Comparison of ENCODE assay signal across 1 cellular context in the genomic region with DNA sequence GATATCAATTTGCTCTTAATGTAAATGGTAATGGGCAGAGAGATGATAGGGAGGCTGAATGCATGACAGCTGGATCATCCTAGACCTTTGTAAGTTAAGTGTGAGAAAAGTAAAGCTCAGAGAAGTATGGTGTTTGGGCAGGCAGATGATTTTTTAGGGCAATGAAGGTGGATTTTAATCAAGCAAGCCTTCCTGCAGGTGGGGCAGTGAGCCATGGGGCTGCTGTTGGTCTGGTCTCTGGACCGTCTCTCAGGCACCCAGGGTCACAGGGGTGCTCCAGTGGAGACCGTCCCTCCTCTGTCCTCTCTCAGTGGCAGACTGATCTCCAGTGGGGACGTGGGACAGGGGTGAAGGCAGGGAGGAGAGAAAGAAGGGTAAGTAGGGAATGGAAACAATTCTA.
TF ChIP-seq lines count a peak whose summit lies in the region.

No MANE protein-coding gene starts in this region.

TF ChIP-seq in liver, 16 proteins besides CTCF, POLR2A, EP300 and RAD21 (continued from another document):
- TF ChIP-seq REST (IDR thresholded peaks at IDR 0.05) (no peak), NR2F2 (IDR thresholded peaks at IDR 0.05) (no peak), GABPA (IDR thresholded peaks at IDR 0.05 in 1 of 2, conservative IDR thresholded peaks at IDR 0.05 in 1 of 2) (no peak), JUND (IDR thresholded peaks at IDR 0.05) (no peak), EGR1 (IDR thresholded peaks at IDR 0.05; ENCODE audit: low read depth in 2 of 2) (no peak), YY1 (IDR thresholded peaks at IDR 0.05) (no peak)
- TF ChIP-seq, protein P1, sequence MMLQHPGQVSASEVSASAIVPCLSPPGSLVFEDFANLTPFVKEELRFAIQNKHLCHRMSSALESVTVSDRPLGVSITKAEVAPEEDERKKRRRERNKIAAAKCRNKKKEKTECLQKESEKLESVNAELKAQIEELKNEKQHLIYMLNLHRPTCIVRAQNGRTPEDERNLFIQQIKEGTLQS (IDR thresholded peaks at IDR 0.05): no peak
